ENCODE assay signal across 8 cellular contexts in the genomic region with DNA sequence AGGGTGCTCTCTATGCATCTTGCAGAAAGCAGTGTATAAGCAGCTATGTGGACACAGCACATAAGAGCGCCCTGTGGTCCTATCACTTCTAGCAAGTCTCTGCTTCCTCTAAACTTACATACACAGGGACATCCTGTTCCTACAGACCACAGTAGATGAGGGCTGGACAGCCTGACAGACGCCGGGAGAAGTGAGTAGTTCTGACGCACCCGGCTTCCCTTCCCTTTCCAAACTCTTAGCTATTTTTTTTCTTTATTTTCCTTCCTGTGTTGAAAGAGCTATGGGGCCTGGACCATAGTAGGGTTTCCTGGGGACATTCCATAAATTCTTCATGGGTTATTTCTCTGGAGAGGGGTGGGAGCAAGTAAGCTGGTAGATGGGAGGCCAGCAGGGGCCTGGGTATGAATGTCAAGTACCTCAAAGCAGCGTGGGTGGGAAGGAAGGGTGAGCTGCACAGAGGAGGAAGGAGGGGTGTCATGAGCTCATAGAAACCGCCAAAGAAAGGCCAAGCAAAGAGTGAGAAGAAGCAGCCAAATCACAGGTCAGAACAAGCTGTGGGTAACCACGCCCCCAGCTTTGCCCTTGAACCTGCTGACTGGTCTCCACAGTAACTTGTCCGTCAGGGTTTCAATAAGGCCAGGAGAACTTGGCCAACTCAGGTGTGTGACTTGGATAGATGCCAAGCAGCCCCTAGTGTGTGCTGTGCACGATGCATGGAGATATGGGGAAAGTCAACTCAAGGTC. TPM values are rescaled to one million over a fixed set of nuclear protein-coding genes. Genes with fewer than 3 reads are reported as not detected.
DNase-seq lines count a peak whose midpoint lies in the region; ATAC-seq and TF ChIP-seq lines count a peak whose summit lies in the region.

No MANE protein-coding gene starts in this region.

- H3K4me3 Mint-ChIP-seq in chondrocyte (ENCODE audit: unreplicated experiment) = no peak overlapping the region
- H3K4me3 Mint-ChIP-seq in mesothelial cell of epicardium = no peak overlapping the region

- H3K36me3 Mint-ChIP-seq in chondrocyte (ENCODE audit: low read depth) (peaks cover 3% of the 10 kb centered on the region), mesothelial cell of epicardium (peaks cover 1% of the 10 kb centered on the region)

- H3K4me1 Mint-ChIP-seq in chondrocyte (ENCODE audit: low read depth) (peaks cover 49% of the 10 kb centered on the region), mesothelial cell of epicardium (peaks cover 20% of the 10 kb centered on the region)

- TF ChIP-seq CTCF in chondrocyte (IDR thresholded peaks at IDR 0.05) (no peak), mesothelial cell of epicardium (IDR thresholded peaks at IDR 0.05; ENCODE audit: unreplicated experiment) (no peak)

- H3K9me3 Mint-ChIP-seq in chondrocyte (ENCODE audit: low read depth) (no peaks in the 10 kb centered on the region), mesothelial cell of epicardium (no peaks in the 10 kb centered on the region)

- no peak for ATAC-seq in activated CD4-positive, CD25-positive, alpha-beta regulatory T cell treated with anti-CD3 and anti-CD28 coated beads, Interleukin-2, amount 50 U/mL, for 24 hours
- no peak for ATAC-seq in left colon

- intact Hi-C loops in left colon (cut with DNase I, micrococcal nuclease) = no loop called here

- DNase-seq in AG20443 (ENCODE audit: low spot score) (peak; percentile 76), NCI-H1105 treated with DMSO at 0.1 percent for 48 hours (lab: John Stamatoyannopoulos, UW) (peak; percentile 49), chondrocyte (ENCODE audit: low spot score) (no peak), mesothelial cell of epicardium (ENCODE audit: low spot score in 2 of 2, unreplicated experiment in 2 of 2) (no peak), SW480 (ENCODE audit: low spot score) (no peak), left colon (no peak)
- DNase-seq in stimulated activated CD4-positive, alpha-beta T cell treated with anti-CD3 and anti-CD28 coated beads, Interleukin-4, amount 100 ng/mL, for 4 hours = no peak

- H3K27me3 Mint-ChIP-seq in chondrocyte (ENCODE audit: low read depth) (no peaks in the 10 kb centered on the region), mesothelial cell of epicardium (ENCODE audit: low read depth) (no peaks in the 10 kb centered on the region)

- H3K27ac Mint-ChIP-seq in chondrocyte (ENCODE audit: unreplicated experiment) (peak overlapping the region; percentile 90), mesothelial cell of epicardium (peak overlapping the region; percentile 4)

RNA-seq across cellular contexts. Expression of a gene that starts 36.6 kb away (rescaled TPM):
- total RNA-seq in chondrocyte (22.0 to 37.9 TPM (median 24.9 TPM) in 3 replicates), mesothelial cell of epicardium (13.2 to 16.5 TPM (median 14.7 TPM) in 3 replicates), left colon (100 to 1,000 TPM in 1 of 2 donors, 10 to 100 TPM in 1; 89.3 to 103 TPM)

Comparison
In these comparisons a context has a peak if more than half of its experiments do, and no peak if none do; other contexts are left out.
1. DNase-seq: peak in AG20443 (single experiment) and NCI-H1105 treated with DMSO at 0.1 percent for 48 hours (single experiment); none in chondrocyte (single experiment), mesothelial cell of epicardium (0 of 2), SW480 (single experiment), stimulated activated CD4-positive, alpha-beta T cell treated with anti-CD3 and anti-CD28 coated beads, Interleukin-4, amount 100 ng/mL, for 4 hours (0 of 2) and left colon (0 of 2).